Comparison of ENCODE assay signal across 9 cellular contexts in the genomic region with DNA sequence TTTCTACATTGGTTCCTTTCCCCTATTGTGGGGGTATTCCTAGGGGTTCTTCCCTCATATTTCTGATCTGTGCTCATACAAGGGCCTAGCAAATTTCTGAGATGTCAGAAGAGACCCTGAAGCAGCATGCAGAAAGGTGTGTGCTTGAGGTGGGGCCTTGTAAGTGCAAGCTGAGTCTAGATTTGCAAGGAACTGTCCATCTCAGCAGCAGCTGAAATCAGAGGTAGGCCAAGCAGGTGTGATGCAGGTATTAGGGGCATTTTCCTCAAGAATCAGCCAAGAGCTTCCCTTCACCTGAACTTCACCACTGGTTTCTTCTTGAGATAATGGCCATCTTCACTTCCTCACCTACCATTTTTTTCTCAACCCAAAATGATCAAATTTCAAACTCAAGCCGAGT. TPM values are rescaled to one million over a fixed set of nuclear protein-coding genes. Genes with fewer than 3 reads are reported as not detected.
"Had no signal": no experiment of that assay in that cellular context is flagged by ENCODE, and none has a peak within 500 bp of the region (broad histone marks: within the 10 kb centered on the region; RNA-seq: fewer than 3 reads in every experiment).

No MANE protein-coding gene starts in this region.

- FAIRE-seq: G401.6, GM12878, GM12891, GM12892, GM18507, GM19239 had no signal

- H3K4me3 ChIP-seq: GM12878 had no signal

- DNase-seq: GDM1, GF-D8 had no signal

- ATAC-seq: GM12878 had no signal

RNA-seq across cellular contexts. Expression of gene ASB9, which starts 45.1 kb away (rescaled TPM):
- total RNA-seq: G401 had no signal
